1 cellular context compared by ENCODE assay signal in genomic region chr22:21762712-21763581, GRCh38.
TF ChIP-seq lines count a peak whose summit lies in the region.

No MANE protein-coding gene starts in this region.

TF ChIP-seq in GM12878, 131 proteins besides CTCF, POLR2A, EP300 and RAD21 (continued from another document):
- TF ChIP-seq ZBTB11 (CRISPR knock-in tag; IDR thresholded peaks at IDR 0.05) (no peak), RCOR1 (conservative IDR thresholded peaks at IDR 0.05; ENCODE audit: low read depth, low read length) (no peak)
